In the genomic region with DNA sequence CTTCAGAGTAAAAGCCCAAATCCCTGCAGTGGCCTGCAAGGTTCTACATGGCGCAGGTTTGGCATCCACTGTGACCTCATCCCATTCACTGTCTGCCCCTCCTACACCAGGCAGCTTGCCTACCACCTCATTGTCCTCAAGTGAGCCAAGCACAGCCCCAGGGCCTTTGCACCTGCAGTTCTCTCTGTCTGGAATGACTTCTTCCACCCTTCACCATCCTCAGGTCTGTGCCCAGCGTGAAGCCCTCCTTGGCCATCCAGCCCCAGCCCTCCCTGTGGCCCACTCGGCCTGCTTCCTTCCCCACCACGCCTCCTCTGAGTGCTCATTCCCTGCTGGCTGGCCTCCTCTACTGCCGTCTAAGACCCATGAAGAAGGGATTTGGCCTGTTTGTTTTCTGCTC, we compare ENCODE assay signal across 26 cellular contexts. TPM values are rescaled to one million over a fixed set of nuclear protein-coding genes. Genes with fewer than 3 reads are reported as not detected.
DNase-seq lines count a peak whose midpoint lies in the region; ATAC-seq lines count a peak whose summit lies in the region.
"Had no signal": no experiment of that assay in that cellular context is flagged by ENCODE, and none has a peak within 500 bp of the region (broad histone marks: within the 10 kb centered on the region; RNA-seq: fewer than 3 reads in every experiment).

No MANE protein-coding gene starts in this region.

- peak overlapping the region; percentile 28 for H3K27ac Mint-ChIP-seq in stimulated activated naive CD8-positive, alpha-beta T cell treated with anti-CD3 and anti-CD28 coated beads, Interleukin-15, Interleukin-2, amounts not matched to agents 100 ng/mL and 50 ng/mL, for 24 hours
- peak overlapping the region; percentile 53 for H3K27ac Mint-ChIP-seq in activated T-helper 17 cell treated with anti-CD3 and anti-CD28 coated beads, Interleukin-2, amount 50 U/mL, for 72 hours
- H3K27ac Mint-ChIP-seq: CD4-positive, alpha-beta memory T cell; HFFc6 had no signal

- no peaks in the 10 kb centered on the region for H3K36me3 Mint-ChIP-seq in stimulated activated naive CD8-positive, alpha-beta T cell treated with anti-CD3 and anti-CD28 coated beads, Interleukin-15, Interleukin-2, amounts not matched to agents 100 ng/mL and 50 ng/mL, for 24 hours (ENCODE audit: low read depth)
- H3K36me3 Mint-ChIP-seq in activated T-helper 17 cell treated with anti-CD3 and anti-CD28 coated beads, Interleukin-2, amount 50 U/mL, for 72 hours (ENCODE audit: low read depth) = no peaks in the 10 kb centered on the region

- DNase-seq in stimulated activated naive CD8-positive, alpha-beta T cell treated with anti-CD3 and anti-CD28 coated beads, Interleukin-15, Interleukin-2, amounts not matched to agents 100 U/mL and 50 U/mL, for 24 hours = no peak
- DNase-seq in islet precursor cell (peak; percentile 52), trophoblast cell (no peak), nucleus accumbens (lab: John Stamatoyannopoulos, UW) (no peak)
- DNase-seq: AML-193; CD4-positive, alpha-beta memory T cell; COR-L47; GDM1; H7; HFFc6; KG1; MM.1S; NCI-H1048; NCI-H1417 treated with DMSO at 0.1 percent for 48 hours; NCI-H1694 treated with DMSO at 0.1 percent for 48 hours; NCI-H2081; NCI-H2227 treated with DMSO at 0.1 percent for 48 hours; NCI-H69; RPMI8226; SHP77 treated with DMSO at 0.1 percent for 48 hours had no signal

- no peaks in the 10 kb centered on the region for H3K36me3 ChIP-seq in trophoblast cell (ENCODE audit: control insufficient read depth in 1 of 2, insufficient read depth in 2 of 2, low read length in 2 of 2)

- H2BK12ac ChIP-seq in trophoblast cell (ENCODE audit: low read length) = no peak overlapping the region

- H3K4me1 ChIP-seq in trophoblast cell (ENCODE audit: control insufficient read depth in 1 of 2, insufficient read depth in 2 of 2, low read length in 2 of 2) = peaks cover 2% of the 10 kb centered on the region in 2 experiments

- H3K4me1 Mint-ChIP-seq in stimulated activated naive CD8-positive, alpha-beta T cell treated with anti-CD3 and anti-CD28 coated beads, Interleukin-15, Interleukin-2, amounts not matched to agents 100 ng/mL and 50 ng/mL, for 24 hours (ENCODE audit: low read depth) = peaks cover 28% of the 10 kb centered on the region
- peaks cover 6% of the 10 kb centered on the region for H3K4me1 Mint-ChIP-seq in activated T-helper 17 cell treated with anti-CD3 and anti-CD28 coated beads, Interleukin-2, amount 50 U/mL, for 72 hours

- H3K27ac ChIP-seq in trophoblast cell (ENCODE audit: low read depth, low read length) = no peak overlapping the region
- H3K27ac ChIP-seq: A549; BLaER1 treated with 17β-estradiol and CSF1 and Interleukin-3, amounts not matched to agents 10 nM and 100 nM had no signal

- no peak overlapping the region for H3K4me2 ChIP-seq in trophoblast cell (ENCODE audit: low read length)
- H3K4me2 ChIP-seq: A549 had no signal

- H4K12ac ChIP-seq in trophoblast cell (ENCODE audit: low read depth, low read length) = no peak overlapping the region

- no peak overlapping the region for H2BK5ac ChIP-seq in trophoblast cell (ENCODE audit: low read depth, low read length, poor library complexity)

- H3K4me3 Mint-ChIP-seq in stimulated activated naive CD8-positive, alpha-beta T cell treated with anti-CD3 and anti-CD28 coated beads, Interleukin-15, Interleukin-2, amounts not matched to agents 100 ng/mL and 50 ng/mL, for 24 hours = no peak overlapping the region
- H3K4me3 Mint-ChIP-seq in activated T-helper 17 cell treated with anti-CD3 and anti-CD28 coated beads, Interleukin-2, amount 50 U/mL, for 72 hours = no peak overlapping the region
- H3K4me3 Mint-ChIP-seq: HFFc6 had no signal

- no peak overlapping the region for H3K18ac ChIP-seq in trophoblast cell (ENCODE audit: low read length)

- no peak overlapping the region for H4K91ac ChIP-seq in trophoblast cell (ENCODE audit: low read depth, low read length)

- no peaks in the 10 kb centered on the region for H3K27me3 ChIP-seq in trophoblast cell (ENCODE audit: insufficient read depth, low read length)
- H3K27me3 ChIP-seq: BLaER1 treated with 17β-estradiol and CSF1 and Interleukin-3, amounts not matched to agents 10 nM and 100 nM had no signal

- no peak overlapping the region for H2AK5ac ChIP-seq in trophoblast cell (ENCODE audit: low read length)

- no CpG with 5 or more reads among the region's 5 CpGs for WGBS in trophoblast cell (ENCODE audit: extremely low coverage, insufficient coverage, insufficient read length)

- ATAC-seq in stimulated activated naive CD8-positive, alpha-beta T cell treated with anti-CD3 and anti-CD28 coated beads, Interleukin-15, Interleukin-2, amounts not matched to agents 100 U/mL and 50 U/mL, for 24 hours = no peak
- no peak for ATAC-seq in activated T-helper 17 cell treated with anti-CD3 and anti-CD28 coated beads, Interleukin-2, amount 50 U/mL, for 72 hours (replicated peaks)
- ATAC-seq in GM19395 (IDR thresholded peaks at IDR 0.05; ENCODE audit: unreplicated experiment) = no peak
- ATAC-seq: GM12878 had no signal

- no peak overlapping the region for H2BK120ac ChIP-seq in trophoblast cell (ENCODE audit: insufficient read depth, low read length, poor library complexity)

- no peak overlapping the region for H3K9ac ChIP-seq in trophoblast cell (ENCODE audit: low read length)
- H3K9ac ChIP-seq: BLaER1 treated with 17β-estradiol and CSF1 and Interleukin-3, amounts not matched to agents 10 nM and 100 nM had no signal

- H3K79me2 ChIP-seq in trophoblast cell (ENCODE audit: control insufficient read depth, insufficient read depth, low read length, poor library complexity) = no peaks in the 10 kb centered on the region

- H2AFZ ChIP-seq in trophoblast cell (ENCODE audit: insufficient read depth, low read length, poor library complexity) = no peak overlapping the region

- no peak overlapping the region for H3K4ac ChIP-seq in trophoblast cell (ENCODE audit: low read depth, low read length)

- peaks cover 1% of the 10 kb centered on the region for H3K9me3 ChIP-seq in trophoblast cell (ENCODE audit: insufficient read depth, low read depth, low read length)
- H3K9me3 ChIP-seq: A549 had no signal

- H4K8ac ChIP-seq in trophoblast cell (ENCODE audit: low read depth, low read length) = no peak overlapping the region

- H3K9me3 Mint-ChIP-seq in stimulated activated naive CD8-positive, alpha-beta T cell treated with anti-CD3 and anti-CD28 coated beads, Interleukin-15, Interleukin-2, amounts not matched to agents 100 ng/mL and 50 ng/mL, for 24 hours = no peaks in the 10 kb centered on the region
- H3K9me3 Mint-ChIP-seq in activated T-helper 17 cell treated with anti-CD3 and anti-CD28 coated beads, Interleukin-2, amount 50 U/mL, for 72 hours = no peaks in the 10 kb centered on the region

- no peak overlapping the region for H3K4me3 ChIP-seq in trophoblast cell (ENCODE audit: low read depth, low read length)
- H3K4me3 ChIP-seq: A549; BLaER1 treated with 17β-estradiol and CSF1 and Interleukin-3, amounts not matched to agents 10 nM and 100 nM; GM12878 had no signal

- no peak overlapping the region for H3K14ac ChIP-seq in trophoblast cell (ENCODE audit: low read length)

- H3K23ac ChIP-seq in trophoblast cell (ENCODE audit: low read length) = no peak overlapping the region

- no peaks in the 10 kb centered on the region for H3K79me1 ChIP-seq in trophoblast cell (ENCODE audit: low read length)

- H3K27me3 Mint-ChIP-seq in stimulated activated naive CD8-positive, alpha-beta T cell treated with anti-CD3 and anti-CD28 coated beads, Interleukin-15, Interleukin-2, amounts not matched to agents 100 ng/mL and 50 ng/mL, for 24 hours = peaks cover 3% of the 10 kb centered on the region
- H3K27me3 Mint-ChIP-seq in activated T-helper 17 cell treated with anti-CD3 and anti-CD28 coated beads, Interleukin-2, amount 50 U/mL, for 72 hours = no peaks in the 10 kb centered on the region
- H3K27me3 Mint-ChIP-seq: CD4-positive, alpha-beta memory T cell had no signal

RNA-seq across cellular contexts. Expression of a gene that starts 32.6 kb away (rescaled TPM):
- 10 to 100 TPM; 38.9 to 44.7 TPM for total RNA-seq in activated T-helper 17 cell treated with anti-CD3 and anti-CD28 coated beads, Interleukin-2, amount 50 U/mL, for 72 hours
- polyA plus RNA-seq in trophoblast cell (2013) = 37.2 and 37.5 TPM in 2 replicates
